In the genomic region with DNA sequence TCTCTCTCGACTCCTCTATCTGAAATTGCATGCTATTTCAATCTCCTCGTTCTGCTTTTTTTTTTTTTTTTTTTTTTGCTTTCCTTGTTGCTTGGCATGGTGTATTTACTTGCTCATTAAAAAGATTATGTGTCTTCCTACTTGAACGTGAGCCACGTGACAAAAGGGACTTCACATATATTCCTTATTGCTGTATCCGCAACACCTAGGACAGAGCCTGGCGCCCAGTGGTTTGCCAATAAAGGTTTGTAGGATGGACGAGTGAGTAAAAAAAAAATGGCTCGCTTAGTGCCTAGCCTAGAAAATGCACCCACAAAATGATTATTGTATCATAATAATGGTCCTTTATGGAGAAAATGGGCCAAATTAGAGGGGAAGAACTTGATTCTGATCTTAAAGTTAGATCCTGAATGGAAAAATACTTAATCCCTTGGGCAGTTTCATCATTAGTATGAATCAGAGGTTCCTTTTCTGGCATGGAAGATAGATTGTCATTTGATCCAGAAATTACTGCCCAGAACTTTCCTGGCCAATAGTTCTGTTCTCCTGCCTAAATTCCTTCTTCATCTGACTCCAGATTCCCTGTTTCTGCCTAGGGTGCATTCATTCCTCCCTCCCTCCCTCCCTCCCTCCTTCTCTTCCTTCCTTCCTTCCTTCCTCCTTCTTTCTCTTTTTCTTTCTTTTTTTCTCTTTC, we compare ENCODE assay signal across 13 cellular contexts.
DNase-seq lines count a peak whose midpoint lies in the region.
"Had no signal": no experiment of that assay in that cellular context is flagged by ENCODE, and none has a peak within 500 bp of the region (broad histone marks: within the 10 kb centered on the region; RNA-seq: fewer than 3 reads in every experiment).

No MANE protein-coding gene starts in this region.

- DNase-seq in HCEC 1CT (peak; percentile 54), dedifferentiated amniotic fluid mesenchymal stem cell (ENCODE audit: extremely low spot score) (peak; percentile 79), iris pigment epithelial cell (ENCODE audit: low read depth) (peak; percentile 51), skeletal muscle cell (ENCODE audit: low read depth) (peak; percentile 10), SIG-M5 treated with dmso at 0.1 percent for 504 hours (lab: John Stamatoyannopoulos, UW; ENCODE audit: unreplicated experiment) (no peak), GF-D8 (lab: John Stamatoyannopoulos, UW) (no peak), Kasumi-1 (lab: John Stamatoyannopoulos, UW) (no peak)
- no peak for DNase-seq in NK-92 treated with Interleukin-12 subunit alpha and Interleukin-12 subunit beta, amount 100 ng/mL, for 24 hours (lab: John Stamatoyannopoulos, UW)
- DNase-seq: activated naive CD8-positive, alpha-beta T cell treated with anti-CD3 and anti-CD28 coated beads, Interleukin-2, amount 50 U/mL, for 24 hours; GOT3; NCI-H2171 treated with DMSO at 0.1 percent for 48 hours; stimulated activated naive CD4-positive, alpha-beta T cell treated with Interleukin-2 at 50 U/mL for 16 hours; SW 1271 had no signal

- no peak overlapping the region for H3K4me3 ChIP-seq in skeletal muscle cell (ENCODE audit: low read depth, low read length)

Comparison
In these comparisons a context has a peak if more than half of its experiments do, and no peak if none do; other contexts are left out.
1. DNase-seq: peak in HCEC 1CT (single experiment), dedifferentiated amniotic fluid mesenchymal stem cell (single experiment), iris pigment epithelial cell (single experiment) and skeletal muscle cell (single experiment); none in SIG-M5 treated with dmso at 0.1 percent for 504 hours (single experiment), GF-D8 (single experiment), NK-92 treated with Interleukin-12 subunit alpha and Interleukin-12 subunit beta, amount 100 ng/mL, for 24 hours (single experiment) and Kasumi-1 (0 of 2).